Comparison of ENCODE assay signal across 27 cellular contexts in the genomic region with DNA sequence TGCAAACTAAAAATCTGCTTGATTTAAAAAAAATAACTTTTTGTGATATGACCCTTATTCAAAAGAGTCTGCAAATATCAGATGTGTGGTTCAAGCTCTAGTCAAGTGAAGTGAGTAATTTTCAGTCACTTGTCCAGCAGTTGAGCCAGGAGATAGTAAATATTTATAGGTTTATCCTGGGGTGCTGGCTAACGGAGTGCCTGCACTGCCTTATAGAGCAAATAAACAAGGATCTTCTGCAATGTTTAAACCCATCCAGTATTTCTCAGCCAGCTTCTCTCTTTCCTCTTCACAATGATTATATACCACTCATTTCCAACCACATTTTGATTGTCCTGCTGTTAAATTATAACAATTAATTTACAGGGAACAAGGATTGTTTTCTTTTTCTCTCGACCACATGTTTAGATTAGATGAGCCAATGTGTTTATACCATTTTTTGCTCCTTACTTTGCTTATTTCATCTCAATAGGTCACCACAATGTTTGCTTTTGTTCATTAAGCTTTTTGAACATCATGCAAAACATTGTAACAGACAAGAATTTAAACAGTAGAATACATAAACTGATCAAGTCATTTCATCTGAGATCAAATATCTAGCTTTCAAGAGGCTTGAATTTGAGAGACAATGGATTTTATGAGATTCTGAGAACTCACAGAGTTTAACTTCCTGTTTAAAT.
"Had no signal": no experiment of that assay in that cellular context is flagged by ENCODE, and none has a peak within 500 bp of the region (broad histone marks: within the 10 kb centered on the region; RNA-seq: fewer than 3 reads in every experiment).

No MANE protein-coding gene starts in this region.

- DNase-seq: activated B cell treated with CpG ODN at 0.5 μM for 24 hours; activated CD4-positive, alpha-beta T cell treated with anti-CD3 and anti-CD28 coated beads for 1 hour; activated CD4-positive, alpha-beta T cell treated with anti-CD3 and anti-CD28 coated beads, Interleukin-2, amount 10 ng/mL, durations not matched to agents 24 days and 14 days; activated CD4-positive, alpha-beta T cell treated with anti-CD3 and anti-CD28 coated beads, Interleukin-2, amount 50 U/mL, for 48 hours; activated CD8-positive, alpha-beta memory T cell treated with anti-CD3 and anti-CD28 coated beads, Interleukin-2, amount 10 ng/mL, durations not matched to agents 7 days and 5 days; activated effector memory CD4-positive, alpha-beta T cell treated with Interleukin-2 at 50 U/mL for 16 hours; activated naive CD4-positive, alpha-beta T cell; activated T-cell treated with anti-CD3 and anti-CD28 coated beads, Interleukin-2, amount 50 U/mL, for 24 hours; body of pancreas; central memory CD4-positive, alpha-beta T cell; NCI-H1105 treated with DMSO at 0.1 percent for 48 hours; NCI-H146; NCI-H187 treated with DMSO at 0.1 percent for 48 hours; NCI-H2081 treated with DMSO at 0.1 percent for 48 hours; NCI-H446; NCI-H524; NCI-H774; PC-3; T-cell; T-helper 2 cell; T1000 had no signal

- H3K27me3 ChIP-seq: ascending aorta, body of pancreas had no signal

- H3K4me1 ChIP-seq: ascending aorta, body of pancreas had no signal

- H3K4me3 ChIP-seq: ascending aorta, body of pancreas, SK-N-MC had no signal

- H3K9ac ChIP-seq: KMS-11 had no signal

- FAIRE-seq: bronchial epithelial cell, TTC549 had no signal

- H3K36me3 ChIP-seq: ascending aorta had no signal

- ATAC-seq: activated CD8-positive, alpha-beta memory T cell treated with anti-CD3 and anti-CD28 coated beads, Interleukin-2, amount 10 ng/mL, durations not matched to agents 7 days and 5 days; body of pancreas; PC-3; Right ventricle myocardium inferior; T-cell had no signal

- H3K27ac ChIP-seq: ascending aorta, body of pancreas, KMS-11, SK-N-MC had no signal

- H3K4me2 ChIP-seq: KMS-11 had no signal

- H3K9me3 ChIP-seq: ascending aorta, body of pancreas had no signal
